12 cellular contexts compared by ENCODE assay signal in genomic region chr3:100891033-100891432, GRCh38.
DNase-seq lines count a peak whose midpoint lies in the region; ATAC-seq, FAIRE-seq and TF ChIP-seq lines count a peak whose summit lies in the region.
"Had no signal": no experiment of that assay in that cellular context is flagged by ENCODE, and none has a peak within 500 bp of the region (broad histone marks: within the 10 kb centered on the region; RNA-seq: fewer than 3 reads in every experiment).

No MANE protein-coding gene starts in this region.

- H3K4me1 ChIP-seq in keratinocyte (ENCODE audit: control insufficient read depth, extremely low read depth, insufficient read depth, low read length), result no peaks in the 10 kb centered on the region

- no peaks in the 10 kb centered on the region for H3K27me3 ChIP-seq in keratinocyte (ENCODE audit: control insufficient read depth, extremely low read depth, insufficient read depth, low read length)

- no peaks in the 10 kb centered on the region for H3K79me2 ChIP-seq in keratinocyte (ENCODE audit: control insufficient read depth, insufficient read depth, low read length)

- H3K9ac ChIP-seq in keratinocyte (ENCODE audit: control insufficient read depth, extremely low read depth, insufficient read depth, low read length), result no peak overlapping the region

- H3K9me3 Mint-ChIP-seq in CD14-positive monocyte, result peaks cover 0 to 2% (median 0%) of the 10 kb centered on the region in 7 donors
- H3K9me3 Mint-ChIP-seq: stimulated activated memory B cell treated with anti-CD40 and anti-IgM and Interleukin-4, amounts not matched to agents 10 μg/mL and 1 μg/mL and 100 μg/mL, for 72 hours; WTC11 had no signal

- peak; percentile 9 for DNase-seq in CD1c-positive myeloid dendritic cell (ENCODE audit: extremely low spot score)
- DNase-seq in HT1080 (ENCODE audit: low read depth), result peak; percentile 67
- no peak for DNase-seq in astrocyte of the cerebellum (ENCODE audit: low read depth)
- no peak for DNase-seq in keratinocyte (ENCODE audit: low read depth, low spot score)
- no peak for DNase-seq in NK-92 treated with Interleukin-12 subunit alpha and Interleukin-12 subunit beta, amount 100 ng/mL, for 24 hours (lab: John Stamatoyannopoulos, UW)
- no peak for DNase-seq in substantia nigra (lab: John Stamatoyannopoulos, UW)
- no peak for DNase-seq in CD14-positive monocyte (ENCODE audit: low spot score)
- DNase-seq: DND-41 had no signal

- no peak overlapping the region for H2AFZ ChIP-seq in keratinocyte (ENCODE audit: control insufficient read depth, low read length)

- ATAC-seq in GM19455 (IDR thresholded peaks at IDR 0.05; ENCODE audit: unreplicated experiment), result no peak
- ATAC-seq: stimulated activated memory B cell treated with anti-CD40 and anti-IgM and Interleukin-4, amounts not matched to agents 10 μg/mL and 1 μg/mL and 100 μg/mL, for 72 hours; WTC11 had no signal

- no peak overlapping the region for H3K27ac Mint-ChIP-seq in CD14-positive monocyte
- H3K27ac Mint-ChIP-seq: activated naive CD8-positive, alpha-beta T cell; stimulated activated memory B cell treated with anti-CD40 and anti-IgM and Interleukin-4, amounts not matched to agents 10 μg/mL and 1 μg/mL and 100 μg/mL, for 72 hours; WTC11 had no signal

- H3K9me1 ChIP-seq in keratinocyte (ENCODE audit: control insufficient read depth, extremely low read depth, insufficient read depth, low read length), result no peaks in the 10 kb centered on the region

- H3K36me3 ChIP-seq in keratinocyte (ENCODE audit: control insufficient read depth in 2 of 2, extremely low read depth in 1 of 2, insufficient read depth in 2 of 2, low read length in 2 of 2), result no peaks in the 10 kb centered on the region

- no peaks in the 10 kb centered on the region for H4K20me1 ChIP-seq in keratinocyte (ENCODE audit: control insufficient read depth, extremely low read depth, insufficient read depth, low read length)

- no peak overlapping the region for H3K4me3 Mint-ChIP-seq in CD14-positive monocyte
- H3K4me3 Mint-ChIP-seq: activated naive CD8-positive, alpha-beta T cell; stimulated activated memory B cell treated with anti-CD40 and anti-IgM and Interleukin-4, amounts not matched to agents 10 μg/mL and 1 μg/mL and 100 μg/mL, for 72 hours; WTC11 had no signal

- TF ChIP-seq CTCF in astrocyte of the cerebellum (IDR thresholded peaks at IDR 0.05; ENCODE audit: low read depth, low read length, missing control alignments) (peak; percentile 25), keratinocyte (optimal IDR thresholded peaks at IDR 0.05 in 1 of 3, IDR thresholded peaks at IDR 0.05 in 1 of 3, conservative IDR thresholded peaks at IDR 0.05 in 1 of 3; ENCODE audit: extremely low read depth in 1 of 3, insufficient read depth in 2 of 3, low read length in 3 of 3) (peak in 1 of 3 experiments; percentile 24), CD14-positive monocyte (IDR thresholded peaks at IDR 0.05) (no peak)

- no peak overlapping the region for H3K4me2 ChIP-seq in keratinocyte (ENCODE audit: control insufficient read depth, extremely low read depth, insufficient read depth, low read depth, low read length)

- peak; percentile 64 for FAIRE-seq in keratinocyte (lab: Jason Lieb, UNC)

- H3K4me3 ChIP-seq in astrocyte of the cerebellum (ENCODE audit: low read depth, low read length), result no peak overlapping the region
- H3K4me3 ChIP-seq in keratinocyte (ENCODE audit: control insufficient read depth in 2 of 3, extremely low read depth in 1 of 3, insufficient read depth in 2 of 3, low read depth in 1 of 3, low read length in 3 of 3), result no peak overlapping the region

- no peaks in the 10 kb centered on the region for H3K36me3 Mint-ChIP-seq in CD14-positive monocyte
- H3K36me3 Mint-ChIP-seq: activated naive CD8-positive, alpha-beta T cell; stimulated activated memory B cell treated with anti-CD40 and anti-IgM and Interleukin-4, amounts not matched to agents 10 μg/mL and 1 μg/mL and 100 μg/mL, for 72 hours; WTC11 had no signal

- peaks cover 16% of the 10 kb centered on the region for H3K4me1 Mint-ChIP-seq in CD14-positive monocyte
- H3K4me1 Mint-ChIP-seq: stimulated activated memory B cell treated with anti-CD40 and anti-IgM and Interleukin-4, amounts not matched to agents 10 μg/mL and 1 μg/mL and 100 μg/mL, for 72 hours had no signal

- H3K27ac ChIP-seq in keratinocyte (ENCODE audit: control insufficient read depth, insufficient read depth, low read length) (no peak overlapping the region), substantia nigra (ENCODE audit: low read depth, low read length, poor library complexity, severe bottlenecking) (no peak overlapping the region)

- intact Hi-C loops in CD14-positive monocyte (cut with micrococcal nuclease), result no loop called here

- in situ Hi-C loops in astrocyte of the cerebellum (cut with HindIII; ENCODE audit: low sequenced_read_pairs), result loop anchor here (5.0 kb wide), 1 partner anchor 106 kb away; no protein-coding TSS in a partner anchor

- no peaks in the 10 kb centered on the region for H3K27me3 Mint-ChIP-seq in CD14-positive monocyte (ENCODE audit: low read depth in 3 of 3)

- dilution Hi-C loops in keratinocyte (cut with MboI; ENCODE audit: extremely low pct_ligation_motif_present, low sequenced_read_pairs), result loop anchor here (25.0 kb wide), 1 partner anchor 104 kb away; no protein-coding TSS in a partner anchor

- H3K9me3 ChIP-seq in keratinocyte (ENCODE audit: control insufficient read depth, low read depth, low read length), result no peaks in the 10 kb centered on the region

Comparison
In these comparisons a context has a peak if more than half of its experiments do, and no peak if none do; other contexts are left out.
1. DNase-seq: peak in CD1c-positive myeloid dendritic cell (single experiment) and HT1080 (single experiment); none in astrocyte of the cerebellum (single experiment), keratinocyte (single experiment), NK-92 treated with Interleukin-12 subunit alpha and Interleukin-12 subunit beta, amount 100 ng/mL, for 24 hours (single experiment), substantia nigra (0 of 49) and CD14-positive monocyte (single experiment).